ENCODE assay signal across 21 cellular contexts in genomic region chr1:200992382-200993101, GRCh38. TPM values are rescaled to one million over a fixed set of nuclear protein-coding genes. Genes with fewer than 3 reads are reported as not detected.
DNase-seq lines count a peak whose midpoint lies in the region; ATAC-seq and TF ChIP-seq lines count a peak whose summit lies in the region.
"Had no signal": no experiment of that assay in that cellular context is flagged by ENCODE, and none has a peak within 500 bp of the region (broad histone marks: within the 10 kb centered on the region; RNA-seq: fewer than 3 reads in every experiment).

No MANE protein-coding gene starts in this region.

- no peaks in the 10 kb centered on the region for H3K27me3 ChIP-seq in dorsolateral prefrontal cortex
- no peaks in the 10 kb centered on the region for H3K27me3 ChIP-seq in sigmoid colon
- H3K27me3 ChIP-seq: adrenal gland, left lung had no signal

- no peak for TF ChIP-seq CTCF in dorsolateral prefrontal cortex (IDR thresholded peaks at IDR 0.05 in 54 of 56, conservative IDR thresholded peaks at IDR 0.05 in 2 of 56; ENCODE audit: low read depth in 1 of 56, partially characterized antibody in 56 of 56)
- no peak for TF ChIP-seq CTCF in sigmoid colon (IDR thresholded peaks at IDR 0.05)

- WGBS in sigmoid colon, 2 donors, result 19 to 59% methylated on average over 5 of the region's 5 CpGs

- no peaks in the 10 kb centered on the region for H3K4me1 ChIP-seq in sigmoid colon
- H3K4me1 ChIP-seq: adrenal gland had no signal

- POLR2A ChIA-PET in activated naive CD8-positive, alpha-beta T cell treated with anti-CD3 and anti-CD28 coated beads, Interleukin-2, amount 10 ng/mL, durations not matched to agents 7 days and 5 days (lab: Charles Lee), result interaction anchor here (0.9 kb wide), 1 partner anchor 33 kb away, joined by 3 read pairs; no protein-coding TSS in a partner anchor

- no peak for TF ChIP-seq EP300 in sigmoid colon (IDR thresholded peaks at IDR 0.05)

- H3K27ac ChIP-seq in dorsolateral prefrontal cortex, result peak overlapping the region in 30 of 59 donors; percentile 9 to 80 (median 47)
- H3K27ac ChIP-seq in sigmoid colon, result no peak overlapping the region
- H3K27ac ChIP-seq: adrenal gland, coronary artery, thoracic aorta had no signal

- H3K27ac Mint-ChIP-seq in activated naive CD8-positive, alpha-beta T cell treated with anti-CD3 and anti-CD28 coated beads, Interleukin-2, amount 10 ng/mL, durations not matched to agents 7 days and 5 days, result peak overlapping the region; percentile 61
- H3K27ac Mint-ChIP-seq in activated naive CD8-positive, alpha-beta T cell treated with anti-CD3 and anti-CD28 coated beads, Interleukin-2, amount 50 U/mL, for 24 hours, result no peak overlapping the region
- H3K27ac Mint-ChIP-seq: GM23338; mesothelial cell of epicardium; stimulated activated memory B cell treated with anti-CD40 and anti-IgM and Interleukin-4, amounts not matched to agents 10 μg/mL and 1 μg/mL and 100 μg/mL, for 72 hours had no signal

- no peak for TF ChIP-seq POLR2A in sigmoid colon (IDR thresholded peaks at IDR 0.05)

- H3K4me1 Mint-ChIP-seq in activated naive CD8-positive, alpha-beta T cell treated with anti-CD3 and anti-CD28 coated beads, Interleukin-2, amount 10 ng/mL, durations not matched to agents 7 days and 5 days, result peaks cover 4% of the 10 kb centered on the region
- no peaks in the 10 kb centered on the region for H3K4me1 Mint-ChIP-seq in activated naive CD8-positive, alpha-beta T cell treated with anti-CD3 and anti-CD28 coated beads, Interleukin-2, amount 50 U/mL, for 24 hours
- H3K4me1 Mint-ChIP-seq: GM23338 had no signal

- no peak for DNase-seq in activated naive CD8-positive, alpha-beta T cell treated with anti-CD3 and anti-CD28 coated beads, Interleukin-2, amount 10 ng/mL, durations not matched to agents 7 days and 5 days
- no peak for DNase-seq in activated naive CD8-positive, alpha-beta T cell treated with anti-CD3 and anti-CD28 coated beads, Interleukin-2, amount 50 U/mL, for 24 hours
- DNase-seq in NCI-H748 (lab: John Stamatoyannopoulos, UW; ENCODE audit: unreplicated experiment) (peak; percentile 84), dorsolateral prefrontal cortex (no peak), NCI-H1694 (lab: John Stamatoyannopoulos, UW) (no peak), sigmoid colon (no peak), SW480 (ENCODE audit: low spot score) (no peak)
- DNase-seq: activated CD4-positive, alpha-beta T cell treated with anti-CD3 and anti-CD28 coated beads, Interleukin-2, amount 50 U/mL, for 1 hour; activated effector memory CD4-positive, alpha-beta T cell treated with anti-CD3 and anti-CD28 coated beads, Interleukin-2, amount 50 U/mL, for 16 hours; adrenal gland; DMS79 treated with DMSO at 0.1 percent for 48 hours; left lung; NCI-H446; Right ventricle myocardium superior had no signal

- H3K9me3 ChIP-seq in sigmoid colon, result no peaks in the 10 kb centered on the region
- H3K9me3 ChIP-seq: adrenal gland, left lung, thoracic aorta had no signal

- H3K4me3 Mint-ChIP-seq in activated naive CD8-positive, alpha-beta T cell treated with anti-CD3 and anti-CD28 coated beads, Interleukin-2, amount 10 ng/mL, durations not matched to agents 7 days and 5 days, result no peak overlapping the region
- H3K4me3 Mint-ChIP-seq in activated naive CD8-positive, alpha-beta T cell treated with anti-CD3 and anti-CD28 coated beads, Interleukin-2, amount 50 U/mL, for 24 hours, result no peak overlapping the region
- H3K4me3 Mint-ChIP-seq: GM23338; mesothelial cell of epicardium; natural killer cell treated with Interleukin-12 subunit alpha and Interleukin-12 subunit beta and Interleukin-15 and Interleukin-18, amount 100 ng/mL, for 72 hours; stimulated activated memory B cell treated with anti-CD40 and anti-IgM and Interleukin-4, amounts not matched to agents 10 μg/mL and 1 μg/mL and 100 μg/mL, for 72 hours had no signal

- H3K4me3 ChIP-seq in dorsolateral prefrontal cortex (no peak overlapping the region), sigmoid colon (no peak overlapping the region)
- H3K4me3 ChIP-seq: adrenal gland, coronary artery, GM23338, left lung, thoracic aorta had no signal

- H3K27me3 Mint-ChIP-seq in activated naive CD8-positive, alpha-beta T cell treated with anti-CD3 and anti-CD28 coated beads, Interleukin-2, amount 10 ng/mL, durations not matched to agents 7 days and 5 days, result no peaks in the 10 kb centered on the region
- no peaks in the 10 kb centered on the region for H3K27me3 Mint-ChIP-seq in activated naive CD8-positive, alpha-beta T cell treated with anti-CD3 and anti-CD28 coated beads, Interleukin-2, amount 50 U/mL, for 24 hours
- H3K27me3 Mint-ChIP-seq: natural killer cell treated with Interleukin-12 subunit alpha and Interleukin-12 subunit beta and Interleukin-15 and Interleukin-18, amount 100 ng/mL, for 72 hours; stimulated activated memory B cell treated with anti-CD40 and anti-IgM and Interleukin-4, amounts not matched to agents 10 μg/mL and 1 μg/mL and 100 μg/mL, for 72 hours had no signal

- H3K9me3 Mint-ChIP-seq in activated naive CD8-positive, alpha-beta T cell treated with anti-CD3 and anti-CD28 coated beads, Interleukin-2, amount 10 ng/mL, durations not matched to agents 7 days and 5 days, result no peaks in the 10 kb centered on the region
- no peaks in the 10 kb centered on the region for H3K9me3 Mint-ChIP-seq in activated naive CD8-positive, alpha-beta T cell treated with anti-CD3 and anti-CD28 coated beads, Interleukin-2, amount 50 U/mL, for 24 hours
- H3K9me3 Mint-ChIP-seq: GM23338; mesothelial cell of epicardium; natural killer cell treated with Interleukin-12 subunit alpha and Interleukin-12 subunit beta and Interleukin-15 and Interleukin-18, amount 100 ng/mL, for 72 hours; stimulated activated memory B cell treated with anti-CD40 and anti-IgM and Interleukin-4, amounts not matched to agents 10 μg/mL and 1 μg/mL and 100 μg/mL, for 72 hours had no signal

- ATAC-seq in activated naive CD8-positive, alpha-beta T cell treated with anti-CD3 and anti-CD28 coated beads, Interleukin-2, amount 10 ng/mL, durations not matched to agents 7 days and 5 days (ENCODE audit: low read depth), result no peak
- no peak for ATAC-seq in activated naive CD8-positive, alpha-beta T cell treated with anti-CD3 and anti-CD28 coated beads, Interleukin-2, amount 50 U/mL, for 24 hours
- ATAC-seq: GM23338; left lung; sciatic nerve; stimulated activated memory B cell treated with anti-CD40 and anti-IgM and Interleukin-4, amounts not matched to agents 10 μg/mL and 1 μg/mL and 100 μg/mL, for 72 hours had no signal

- peaks cover 26% of the 10 kb centered on the region for H3K36me3 Mint-ChIP-seq in activated naive CD8-positive, alpha-beta T cell treated with anti-CD3 and anti-CD28 coated beads, Interleukin-2, amount 10 ng/mL, durations not matched to agents 7 days and 5 days
- peaks cover 47% of the 10 kb centered on the region for H3K36me3 Mint-ChIP-seq in activated naive CD8-positive, alpha-beta T cell treated with anti-CD3 and anti-CD28 coated beads, Interleukin-2, amount 50 U/mL, for 24 hours (ENCODE audit: low read depth)

- H3K36me3 ChIP-seq in sigmoid colon, result no peaks in the 10 kb centered on the region
- H3K36me3 ChIP-seq: adrenal gland, thoracic aorta had no signal

- intact Hi-C loops in dorsolateral prefrontal cortex (cut with DNase I), result no loop called here
- intact Hi-C loops in sigmoid colon (cut with DNase I), result no loop called here

RNA-seq across cellular contexts. Expression of gene KIF21B, which starts 31.0 kb away (rescaled TPM):
- total RNA-seq in activated naive CD8-positive, alpha-beta T cell treated with anti-CD3 and anti-CD28 coated beads, Interleukin-2, amount 10 ng/mL, durations not matched to agents 7 days and 5 days, result 100 to 1,000 TPM; 143 TPM
- total RNA-seq in dorsolateral prefrontal cortex (10 to 100 TPM; 21.8 to 76.7 (median 45.0) TPM), sigmoid colon (under 1 TPM; 0.28 to 0.82 (median 0.76) TPM)
- 10 to 100 TPM in 1 of 3 donors, 1 to 10 TPM in 1, under 1 TPM in 1; 0.60 to 18.4 (median 2.1) TPM for polyA plus RNA-seq in sigmoid colon

Comparison
In these comparisons a context has a peak if more than half of its experiments do, and no peak if none do; other contexts are left out.
1. H3K27ac ChIP-seq: peak in dorsolateral prefrontal cortex (30 of 59); none in sigmoid colon (0 of 4).
2. RNA of gene KIF21B, which starts 31.0 kb away (total RNA-seq): 143 TPM in activated naive CD8-positive, alpha-beta T cell treated with anti-CD3 and anti-CD28 coated beads, Interleukin-2, amount 10 ng/mL, durations not matched to agents 7 days and 5 days and 21.8 to 76.7 TPM in dorsolateral prefrontal cortex; 0.28 to 0.82 TPM in sigmoid colon; every median in the first group is over 10 times any median in the second.